ENCODE assay signal across 3 cellular contexts in genomic region chr15:77720617-77721016, GRCh38.
TF ChIP-seq lines count a peak whose summit lies in the region.

No MANE protein-coding gene starts in this region.

TF ChIP-seq in SK-N-SH, 30 proteins besides CTCF, POLR2A, EP300 and RAD21 (continues in another document):
- TF ChIP-seq ELF1 (IDR thresholded peaks at IDR 0.05) (no peak), SIN3A (IDR thresholded peaks at IDR 0.05; ENCODE audit: borderline replicate concordance, low read depth, low read length) (no peak), FOSL2 (IDR thresholded peaks at IDR 0.05; ENCODE audit: borderline replicate concordance, low read depth) (no peak), REST (IDR thresholded peaks at IDR 0.05; ENCODE audit: low read depth, low read length) (no peak), IRF3 (IDR thresholded peaks at IDR 0.05; ENCODE audit: low read depth, low read length) (no peak), ZBTB33 (IDR thresholded peaks at IDR 0.05; ENCODE audit: borderline replicate concordance, low read depth) (no peak), NRF1 (IDR thresholded peaks at IDR 0.05; ENCODE audit: low read depth, low read length) (no peak), USF1 (IDR thresholded peaks at IDR 0.05; ENCODE audit: borderline replicate concordance, low read depth) (no peak)

TF ChIP-seq in SK-N-SH treated with all-trans-retinoic acid at 6 μM for 48 hours, 23 proteins besides CTCF, POLR2A, EP300 and RAD21:
- TF ChIP-seq ESRRG (CRISPR knock-in tag; IDR thresholded peaks at IDR 0.05): no peak
- no peak for TF ChIP-seq ZNF8 (CRISPR knock-in tag; IDR thresholded peaks at IDR 0.05)
- TF ChIP-seq PATZ1 (CRISPR knock-in tag; IDR thresholded peaks at IDR 0.05; ENCODE audit: borderline replicate concordance): no peak
- TF ChIP-seq POU6F1 (CRISPR knock-in tag; IDR thresholded peaks at IDR 0.05; ENCODE audit: borderline replicate concordance, low read depth): no peak
- TF ChIP-seq CREB5 (CRISPR knock-in tag; IDR thresholded peaks at IDR 0.05; ENCODE audit: low read depth): no peak
- TF ChIP-seq CSDC2 (CRISPR knock-in tag; IDR thresholded peaks at IDR 0.05): no peak
- no peak for TF ChIP-seq ISL1 (CRISPR knock-in tag; IDR thresholded peaks at IDR 0.05)
- no peak for TF ChIP-seq TSHZ2 (CRISPR knock-in tag; IDR thresholded peaks at IDR 0.05)
- no peak for TF ChIP-seq PPARA (CRISPR knock-in tag; IDR thresholded peaks at IDR 0.05; ENCODE audit: borderline replicate concordance)
- no peak for TF ChIP-seq OSR1 (CRISPR knock-in tag; IDR thresholded peaks at IDR 0.05)
- TF ChIP-seq ARNTL (CRISPR knock-in tag; IDR thresholded peaks at IDR 0.05; ENCODE audit: borderline replicate concordance, low read depth): no peak
- TF ChIP-seq TOX (CRISPR knock-in tag; IDR thresholded peaks at IDR 0.05; ENCODE audit: borderline replicate concordance): no peak
- no peak for TF ChIP-seq GLIS3 (CRISPR knock-in tag; IDR thresholded peaks at IDR 0.05)
- no peak for TF ChIP-seq SNAI2 (CRISPR knock-in tag; IDR thresholded peaks at IDR 0.05)

TF ChIP-seq in H1, 55 proteins besides CTCF, POLR2A, EP300 and RAD21:
- TF ChIP-seq CBX5 (IDR thresholded peaks at IDR 0.05; ENCODE audit: low read depth, low read length) (no peak), BACH1 (IDR thresholded peaks at IDR 0.05; ENCODE audit: low read length) (no peak), SIX5 (IDR thresholded peaks at IDR 0.05; ENCODE audit: low read depth, low read length) (no peak), KDM1A (IDR thresholded peaks at IDR 0.05; ENCODE audit: borderline replicate concordance, low read length) (no peak), RBBP5 (IDR thresholded peaks at IDR 0.05; ENCODE audit: borderline replicate concordance, low read depth, low read length) (no peak), RNF2 (IDR thresholded peaks at IDR 0.05; ENCODE audit: borderline replicate concordance, low read depth, low read length, missing control alignments, poor library complexity, severe bottlenecking) (no peak), JUN (IDR thresholded peaks at IDR 0.05; ENCODE audit: low read depth, low read length) (no peak), NRF1 (IDR thresholded peaks at IDR 0.05; ENCODE audit: low read depth, low read length) (no peak), RXRA (IDR thresholded peaks at IDR 0.05; ENCODE audit: insufficient read depth, low read depth, low read length) (no peak), KDM5A (IDR thresholded peaks at IDR 0.05; ENCODE audit: low read length) (no peak), CHD7 (IDR thresholded peaks at IDR 0.05; ENCODE audit: insufficient replicate concordance, low read length) (no peak), MAFK (IDR thresholded peaks at IDR 0.05; ENCODE audit: low read depth, low read length) (no peak), USF2 (IDR thresholded peaks at IDR 0.05; ENCODE audit: low read length) (no peak), EZH2 (IDR thresholded peaks at IDR 0.05; ENCODE audit: low read depth, low read length, severe bottlenecking) (no peak), CREB1 (IDR thresholded peaks at IDR 0.05) (no peak), ATF3 (IDR thresholded peaks at IDR 0.05; ENCODE audit: insufficient read depth, low read depth, low read length) (no peak), MAX (IDR thresholded peaks at IDR 0.05) (no peak), BRCA1 (IDR thresholded peaks at IDR 0.05; ENCODE audit: low read depth, low read length) (no peak), ATF2 (IDR thresholded peaks at IDR 0.05; ENCODE audit: low read length) (no peak), SRF (IDR thresholded peaks at IDR 0.05; ENCODE audit: low read depth, low read length) (no peak)
